ENCODE assay signal across 22 cellular contexts in the genomic region with DNA sequence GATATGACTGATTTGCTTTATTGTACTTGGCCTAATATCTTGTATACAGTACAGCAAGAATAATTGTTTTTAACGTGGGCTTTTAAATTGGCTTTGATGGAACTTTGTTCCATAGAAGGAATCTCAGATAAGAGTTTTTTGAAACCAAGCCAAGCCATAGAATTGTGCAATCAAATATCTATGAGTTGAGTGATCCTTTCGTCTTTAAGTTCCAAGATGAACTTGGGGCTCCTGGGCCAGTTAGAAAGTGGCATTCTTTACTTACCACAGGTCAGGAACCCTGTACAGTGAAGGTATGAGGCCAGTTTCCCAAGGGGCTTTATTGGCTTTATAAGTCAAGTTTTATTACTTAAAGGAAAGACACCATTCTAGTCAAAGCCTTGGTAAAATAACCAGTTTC.
"Had no signal": no experiment of that assay in that cellular context is flagged by ENCODE, and none has a peak within 500 bp of the region (broad histone marks: within the 10 kb centered on the region; RNA-seq: fewer than 3 reads in every experiment).

No MANE protein-coding gene starts in this region.

- ATAC-seq: heart right ventricle; left lobe of liver; naive thymus-derived CD4-positive, alpha-beta T cell; right cardiac atrium; stimulated activated memory B cell treated with anti-CD40 and anti-IgM and Interleukin-4, amounts not matched to agents 10 μg/mL and 1 μg/mL and 100 μg/mL, for 72 hours; T-helper 17 cell had no signal

- H3K27ac Mint-ChIP-seq: activated naive CD4-positive, alpha-beta T cell treated with anti-CD3 and anti-CD28 coated beads, Interleukin-2, amount 50 U/mL, for 24 hours; naive thymus-derived CD4-positive, alpha-beta T cell; stimulated activated memory B cell treated with anti-CD40 and anti-IgM and Interleukin-4, amounts not matched to agents 10 μg/mL and 1 μg/mL and 100 μg/mL, for 72 hours; T-helper 17 cell had no signal

- H3K4me1 ChIP-seq: heart right ventricle, spleen, tibial artery, uterus had no signal

- H3K4me1 Mint-ChIP-seq: activated naive CD4-positive, alpha-beta T cell treated with anti-CD3 and anti-CD28 coated beads, Interleukin-2, amount 50 U/mL, for 24 hours; stimulated activated memory B cell treated with anti-CD40 and anti-IgM and Interleukin-4, amounts not matched to agents 10 μg/mL and 1 μg/mL and 100 μg/mL, for 72 hours; T-helper 17 cell had no signal

- H3K27ac ChIP-seq: coronary artery, heart right ventricle, neutrophil, spleen, tibial artery, uterus had no signal

- H3K36me3 ChIP-seq: heart right ventricle, neutrophil, spleen, tibial artery, uterus had no signal

- DNase-seq: activated CD4-positive, alpha-beta T cell treated with anti-CD3 and anti-CD28 coated beads, Interleukin-2, amount 50 U/mL, for 1 hour; activated T-cell treated with anti-CD3 and anti-CD28 coated beads, Interleukin-2, amount 50 U/mL, for 1 hour; anterior cingulate cortex; caudate nucleus; erythroblast; heart right ventricle; islet precursor cell; mammary epithelial cell; naive thymus-derived CD4-positive, alpha-beta T cell; right cardiac atrium; spleen; stimulated activated CD4-positive, alpha-beta T cell treated with anti-CD3 and anti-CD28 coated beads, Interleukin-1b, Interleukin-23, amount 100 ng/mL, for 48 hours; T-helper 17 cell; tibial artery; uterus had no signal

- H3K4me3 Mint-ChIP-seq: activated naive CD4-positive, alpha-beta T cell treated with anti-CD3 and anti-CD28 coated beads, Interleukin-2, amount 50 U/mL, for 24 hours; naive thymus-derived CD4-positive, alpha-beta T cell; stimulated activated memory B cell treated with anti-CD40 and anti-IgM and Interleukin-4, amounts not matched to agents 10 μg/mL and 1 μg/mL and 100 μg/mL, for 72 hours; T-helper 17 cell had no signal

- H3K36me3 Mint-ChIP-seq: activated naive CD4-positive, alpha-beta T cell treated with anti-CD3 and anti-CD28 coated beads, Interleukin-2, amount 50 U/mL, for 24 hours; naive thymus-derived CD4-positive, alpha-beta T cell; stimulated activated memory B cell treated with anti-CD40 and anti-IgM and Interleukin-4, amounts not matched to agents 10 μg/mL and 1 μg/mL and 100 μg/mL, for 72 hours had no signal

- H3K4me3 ChIP-seq: coronary artery, heart right ventricle, spleen, tibial artery, uterus had no signal

- FAIRE-seq: frontal cortex, TTC549 had no signal

- H3K9me3 Mint-ChIP-seq: activated naive CD4-positive, alpha-beta T cell treated with anti-CD3 and anti-CD28 coated beads, Interleukin-2, amount 50 U/mL, for 24 hours had no signal

- H3K9me3 ChIP-seq: neutrophil, tibial artery, uterus had no signal

- H3K27me3 ChIP-seq: heart right ventricle, neutrophil, spleen, tibial artery, uterus had no signal

- H3K27me3 Mint-ChIP-seq: activated naive CD4-positive, alpha-beta T cell treated with anti-CD3 and anti-CD28 coated beads, Interleukin-2, amount 50 U/mL, for 24 hours; naive thymus-derived CD4-positive, alpha-beta T cell; stimulated activated memory B cell treated with anti-CD40 and anti-IgM and Interleukin-4, amounts not matched to agents 10 μg/mL and 1 μg/mL and 100 μg/mL, for 72 hours; T-helper 17 cell had no signal
